Comparison of ENCODE assay signal across 1 cellular context in genomic region chr5:109900911-109901627, GRCh38.
TF ChIP-seq lines count a peak whose summit lies in the region.

No MANE protein-coding gene starts in this region.

TF ChIP-seq in HEK293, 187 proteins besides CTCF, POLR2A, EP300 and RAD21 (continued from another document and continues in another):
- no peak for TF ChIP-seq MEIS1 (CRISPR knock-in tag; IDR thresholded peaks at IDR 0.05; ENCODE audit: borderline replicate concordance)
- TF ChIP-seq ZNF280D (tag by site-specific recombination; IDR thresholded peaks at IDR 0.05): no peak
- TF ChIP-seq ZFP37 (tag by site-specific recombination; IDR thresholded peaks at IDR 0.05): 0 out of 2 replicates have a peak, but pooled peaks have one; percentile 49
- TF ChIP-seq ZBTB17 (tag by site-specific recombination; IDR thresholded peaks at IDR 0.05): no peak
- no peak for TF ChIP-seq ZNF426 (tag by site-specific recombination; IDR thresholded peaks at IDR 0.05)
- TF ChIP-seq ZNF548 (tag by site-specific recombination; IDR thresholded peaks at IDR 0.05): no peak
- peak; percentile 89 for TF ChIP-seq OSR2 (tag by site-specific recombination; IDR thresholded peaks at IDR 0.05)
- TF ChIP-seq ZNF560 (tag by site-specific recombination; IDR thresholded peaks at IDR 0.05; ENCODE audit: borderline replicate concordance): no peak
- TF ChIP-seq ZNF692 (tag by site-specific recombination; IDR thresholded peaks at IDR 0.05): peak; percentile 59; the same call in 1 of the 2 replicates
- peak; percentile 75; the same call in 1 of the 2 replicates for TF ChIP-seq KLF8 (tag by site-specific recombination; IDR thresholded peaks at IDR 0.05)
- peak; percentile 85 for TF ChIP-seq ZNF629 (tag by site-specific recombination; IDR thresholded peaks at IDR 0.05)
- no peak for TF ChIP-seq ZNF37A (tag by site-specific recombination; IDR thresholded peaks at IDR 0.05)
- TF ChIP-seq ZNF701 (tag by site-specific recombination; IDR thresholded peaks at IDR 0.05): no peak
- TF ChIP-seq GFI1B (tag by site-specific recombination; IDR thresholded peaks at IDR 0.05): no peak
- no peak for TF ChIP-seq ZNF239 (tag by site-specific recombination; IDR thresholded peaks at IDR 0.05)
- no peak for TF ChIP-seq ZBTB49 (tag by site-specific recombination; IDR thresholded peaks at IDR 0.05; ENCODE audit: low read depth)
- peak; percentile 38 for TF ChIP-seq TSHZ1 (tag by site-specific recombination; IDR thresholded peaks at IDR 0.05; ENCODE audit: borderline replicate concordance)
- no peak for TF ChIP-seq AEBP2 (tag by site-specific recombination; IDR thresholded peaks at IDR 0.05; ENCODE audit: borderline replicate concordance)
- peak; percentile 34; the same call in 1 of the 2 replicates for TF ChIP-seq KLF17 (tag by site-specific recombination; IDR thresholded peaks at IDR 0.05)
- no peak for TF ChIP-seq ZNF707 (tag by site-specific recombination; IDR thresholded peaks at IDR 0.05)
- no peak for TF ChIP-seq ZNF16 (tag by site-specific recombination; IDR thresholded peaks at IDR 0.05; ENCODE audit: low read depth)
- TF ChIP-seq TRIM28 (IDR thresholded peaks at IDR 0.05; ENCODE audit: borderline replicate concordance, low read length): no peak
- TF ChIP-seq REST (tag by site-specific recombination; IDR thresholded peaks at IDR 0.05): no peak
- TF ChIP-seq ZNF366 (tag by site-specific recombination; conservative IDR thresholded peaks at IDR 0.05): 0 out of 2 replicates have a peak, but pooled peaks have one; percentile 48
- no peak; the same call in 1 of the 2 replicates for TF ChIP-seq ZNF184 (tag by site-specific recombination; IDR thresholded peaks at IDR 0.05)
- no peak for TF ChIP-seq ZNF221 (tag by site-specific recombination; IDR thresholded peaks at IDR 0.05; ENCODE audit: borderline replicate concordance)
- TF ChIP-seq PATZ1 (tag by site-specific recombination; IDR thresholded peaks at IDR 0.05): peak; percentile 61; the same call in 1 of the 2 replicates
- no peak for TF ChIP-seq ZNF658 (tag by site-specific recombination; IDR thresholded peaks at IDR 0.05)
- TF ChIP-seq ZNF610 (tag by site-specific recombination; IDR thresholded peaks at IDR 0.05; ENCODE audit: borderline replicate concordance): no peak
- TF ChIP-seq SP7 (tag by site-specific recombination; IDR thresholded peaks at IDR 0.05): peak; percentile 99
- TF ChIP-seq FEZF1 (tag by site-specific recombination; IDR thresholded peaks at IDR 0.05): peak; percentile 84
- TF ChIP-seq ZNF621 (tag by site-specific recombination; IDR thresholded peaks at IDR 0.05): no peak
- no peak for TF ChIP-seq ZSCAN16 (tag by site-specific recombination; IDR thresholded peaks at IDR 0.05)
- TF ChIP-seq ZBTB7A (tag by site-specific recombination; IDR thresholded peaks at IDR 0.05; ENCODE audit: low read depth): no peak
- peak; percentile 32; the same call in 1 of the 2 replicates for TF ChIP-seq ZNF398 (tag by site-specific recombination; IDR thresholded peaks at IDR 0.05)
